Comparison of ENCODE assay signal across 18 cellular contexts in genomic region chr3:128167646-128167972, GRCh38. TPM values are rescaled to one million over a fixed set of nuclear protein-coding genes. Genes with fewer than 3 reads are reported as not detected.
DNase-seq lines count a peak whose midpoint lies in the region; ATAC-seq and TF ChIP-seq lines count a peak whose summit lies in the region.
"Had no signal": no experiment of that assay in that cellular context is flagged by ENCODE, and none has a peak within 500 bp of the region (broad histone marks: within the 10 kb centered on the region; RNA-seq: fewer than 3 reads in every experiment).

No MANE protein-coding gene starts in this region.

- H3K27me3 ChIP-seq in left ventricle myocardium inferior (ENCODE audit: low read depth) = no peaks in the 10 kb centered on the region
- no peaks in the 10 kb centered on the region for H3K27me3 ChIP-seq in transverse colon
- H3K27me3 ChIP-seq: BLaER1 treated with 17β-estradiol and CSF1 and Interleukin-3, amounts not matched to agents 10 nM and 100 nM had no signal

- ATAC-seq in left ventricle myocardium superior (no peak), GM18517 (IDR thresholded peaks at IDR 0.05; ENCODE audit: unreplicated experiment) (no peak), SK-N-SH treated with all-trans-retinoic acid at 6 μM for 48 hours (no peak)
- ATAC-seq in stimulated activated effector memory CD8-positive, alpha-beta T cell treated with anti-CD3 and anti-CD28 coated beads, Interleukin-12 subunit alpha, Interleukin-12 subunit beta, amount 100 ng/mL, for 72 hours = no peak
- ATAC-seq: A549, GM12878 had no signal

- H3K4me3 ChIP-seq in left ventricle myocardium inferior = no peak overlapping the region
- H3K4me3 ChIP-seq in transverse colon = no peak overlapping the region
- H3K4me3 ChIP-seq: A549; BLaER1 treated with 17β-estradiol and CSF1 and Interleukin-3, amounts not matched to agents 10 nM and 100 nM; GM12878 had no signal

- H3K9me3 Mint-ChIP-seq in dendritic cell treated with granulocyte-macrophage colony-stimulating factor and Interleukin-4, amounts not matched to agents 40 ng/mL and 50 ng/mL, for 4 days = no peaks in the 10 kb centered on the region
- H3K9me3 Mint-ChIP-seq in mesothelial cell of epicardium = no peaks in the 10 kb centered on the region
- H3K9me3 Mint-ChIP-seq in stimulated activated effector memory CD8-positive, alpha-beta T cell treated with anti-CD3 and anti-CD28 coated beads, Interleukin-12 subunit alpha, Interleukin-12 subunit beta, amount 100 ng/mL, for 72 hours = no peaks in the 10 kb centered on the region

- no peaks in the 10 kb centered on the region for H3K27me3 Mint-ChIP-seq in dendritic cell treated with granulocyte-macrophage colony-stimulating factor and Interleukin-4, amounts not matched to agents 40 ng/mL and 50 ng/mL, for 4 days
- no peaks in the 10 kb centered on the region for H3K27me3 Mint-ChIP-seq in mesothelial cell of epicardium (ENCODE audit: low read depth)

- 96 to 98% methylated on average over 7 to 8 of the region's 8 CpGs for WGBS in transverse colon (ENCODE audit: low coverage in 1 of 2), 2 donors

- H3K9me3 ChIP-seq in left ventricle myocardium inferior (replicated peaks) (no peaks in the 10 kb centered on the region), transverse colon (no peaks in the 10 kb centered on the region)
- H3K9me3 ChIP-seq: A549; BLaER1 treated with 17β-estradiol and CSF1 and Interleukin-3, amounts not matched to agents 10 nM and 100 nM had no signal

- H3K4me3 Mint-ChIP-seq in dendritic cell treated with granulocyte-macrophage colony-stimulating factor and Interleukin-4, amounts not matched to agents 40 ng/mL and 50 ng/mL, for 4 days = no peak overlapping the region
- no peak overlapping the region for H3K4me3 Mint-ChIP-seq in mesothelial cell of epicardium
- H3K4me3 Mint-ChIP-seq in stimulated activated effector memory CD8-positive, alpha-beta T cell treated with anti-CD3 and anti-CD28 coated beads, Interleukin-12 subunit alpha, Interleukin-12 subunit beta, amount 100 ng/mL, for 72 hours = no peak overlapping the region

- in situ Hi-C loops in transverse colon (cut with MboI; ENCODE audit: low pct_ligation_motif_present in 1 of 4, low pct_unique_long_range_greater_than_20kb in 1 of 4, low sequenced_read_pairs in 3 of 4) = loop anchor here in 1 of 4 donors (25.0 kb wide), 1 partner anchor 320 kb away; the partner anchor contains the start of gene GATA2

- peak overlapping the region; percentile 40 for H3K27ac Mint-ChIP-seq in dendritic cell treated with granulocyte-macrophage colony-stimulating factor and Interleukin-4, amounts not matched to agents 40 ng/mL and 50 ng/mL, for 4 days
- H3K27ac Mint-ChIP-seq in mesothelial cell of epicardium = peak overlapping the region; percentile 80
- peak overlapping the region; percentile 41 for H3K27ac Mint-ChIP-seq in stimulated activated effector memory CD8-positive, alpha-beta T cell treated with anti-CD3 and anti-CD28 coated beads, Interleukin-12 subunit alpha, Interleukin-12 subunit beta, amount 100 ng/mL, for 72 hours

- TF ChIP-seq EP300 in transverse colon (IDR thresholded peaks at IDR 0.05; ENCODE audit: low read depth) = no peak

- DNase-seq in left ventricle myocardium inferior (no peak), left ventricle myocardium superior (no peak), mesothelial cell of epicardium (ENCODE audit: low spot score in 2 of 2, unreplicated experiment in 2 of 2) (no peak), transverse colon (no peak)
- DNase-seq in stimulated activated effector memory CD8-positive, alpha-beta T cell treated with anti-CD3 and anti-CD28 coated beads, Interleukin-12 subunit alpha, Interleukin-12 subunit beta, amount 100 ng/mL, for 72 hours (ENCODE audit: low spot score in 2 of 2) = no peak
- DNase-seq: GDM1, HCEC 1CT, KBM-7, NCI-H1417 treated with DMSO at 0.1 percent for 48 hours, NCI-H2029, NCI-H2171, NCI-H446 had no signal

- H3K27ac ChIP-seq in left ventricle myocardium inferior (replicated peaks) (peak overlapping the region; percentile 57), transverse colon (no peak overlapping the region)
- H3K27ac ChIP-seq: A549; BLaER1 treated with 17β-estradiol and CSF1 and Interleukin-3, amounts not matched to agents 10 nM and 100 nM had no signal

- H3K4me1 ChIP-seq in left ventricle myocardium inferior = peaks cover 43% of the 10 kb centered on the region
- H3K4me1 ChIP-seq in transverse colon = no peaks in the 10 kb centered on the region
- H3K4me1 ChIP-seq: A549 had no signal

- peaks cover 35% of the 10 kb centered on the region for H3K4me1 Mint-ChIP-seq in dendritic cell treated with granulocyte-macrophage colony-stimulating factor and Interleukin-4, amounts not matched to agents 40 ng/mL and 50 ng/mL, for 4 days (ENCODE audit: low read depth)
- peaks cover 34% of the 10 kb centered on the region for H3K4me1 Mint-ChIP-seq in mesothelial cell of epicardium
- H3K4me1 Mint-ChIP-seq in stimulated activated effector memory CD8-positive, alpha-beta T cell treated with anti-CD3 and anti-CD28 coated beads, Interleukin-12 subunit alpha, Interleukin-12 subunit beta, amount 100 ng/mL, for 72 hours = peaks cover 21% of the 10 kb centered on the region

- intact Hi-C loops in left ventricle myocardium inferior (cut with micrococcal nuclease) = no loop called here
- intact Hi-C loops in left ventricle myocardium superior (cut with micrococcal nuclease) = no loop called here
- intact Hi-C loops in dendritic cell treated with granulocyte-macrophage colony-stimulating factor and Interleukin-4, amounts not matched to agents 40 ng/mL and 50 ng/mL, for 4 days (cut with micrococcal nuclease) = no loop called here
- intact Hi-C loops in transverse colon (cut with DNase I; ENCODE audit: low total_unique reads) = no loop called here

- TF ChIP-seq CTCF in left ventricle myocardium inferior (IDR thresholded peaks at IDR 0.05; ENCODE audit: borderline replicate concordance) (no peak), mesothelial cell of epicardium (IDR thresholded peaks at IDR 0.05; ENCODE audit: unreplicated experiment) (no peak), transverse colon (IDR thresholded peaks at IDR 0.05) (no peak)

- no peak for TF ChIP-seq POLR2A in transverse colon (IDR thresholded peaks at IDR 0.05)

- peaks cover 29% of the 10 kb centered on the region for H3K36me3 Mint-ChIP-seq in dendritic cell treated with granulocyte-macrophage colony-stimulating factor and Interleukin-4, amounts not matched to agents 40 ng/mL and 50 ng/mL, for 4 days (ENCODE audit: low read depth)
- H3K36me3 Mint-ChIP-seq in mesothelial cell of epicardium = no peaks in the 10 kb centered on the region
- H3K36me3 Mint-ChIP-seq in stimulated activated effector memory CD8-positive, alpha-beta T cell treated with anti-CD3 and anti-CD28 coated beads, Interleukin-12 subunit alpha, Interleukin-12 subunit beta, amount 100 ng/mL, for 72 hours = no peaks in the 10 kb centered on the region

- H3K36me3 ChIP-seq in left ventricle myocardium inferior = no peaks in the 10 kb centered on the region
- no peaks in the 10 kb centered on the region for H3K36me3 ChIP-seq in transverse colon

TF ChIP-seq in SK-N-SH treated with all-trans-retinoic acid at 6 μM for 48 hours, 23 proteins besides CTCF, POLR2A, EP300 and RAD21:
- no peak for TF ChIP-seq TSHZ2 (CRISPR knock-in tag; IDR thresholded peaks at IDR 0.05)

RNA-seq across cellular contexts. Expression of gene EEFSEC, which starts 14.3 kb away (rescaled TPM):
- 23.7 TPM for total RNA-seq in left ventricle myocardium inferior
- total RNA-seq in left ventricle myocardium superior = 17.1 TPM
- 17.2 to 19.4 TPM (median 18.6 TPM) in 3 replicates for total RNA-seq in mesothelial cell of epicardium
- total RNA-seq in transverse colon = 10 to 100 TPM; 10.3 to 16.8 (median 14.2) TPM

RNA-seq across cellular contexts. Expression of gene RUVBL1, which starts 44.0 kb away (rescaled TPM):
- total RNA-seq in left ventricle myocardium inferior = 25.3 TPM
- 22.6 TPM for total RNA-seq in left ventricle myocardium superior
- 37.8 to 40.6 TPM (median 38.6 TPM) in 3 replicates for total RNA-seq in mesothelial cell of epicardium
- 10 to 100 TPM in 2 of 4 donors, 1 to 10 TPM in 1, not detected in 1; 1.4 to 16.4 (median 10.1) TPM for total RNA-seq in transverse colon
